Comparison of ENCODE assay signal across 15 cellular contexts in the genomic region with DNA sequence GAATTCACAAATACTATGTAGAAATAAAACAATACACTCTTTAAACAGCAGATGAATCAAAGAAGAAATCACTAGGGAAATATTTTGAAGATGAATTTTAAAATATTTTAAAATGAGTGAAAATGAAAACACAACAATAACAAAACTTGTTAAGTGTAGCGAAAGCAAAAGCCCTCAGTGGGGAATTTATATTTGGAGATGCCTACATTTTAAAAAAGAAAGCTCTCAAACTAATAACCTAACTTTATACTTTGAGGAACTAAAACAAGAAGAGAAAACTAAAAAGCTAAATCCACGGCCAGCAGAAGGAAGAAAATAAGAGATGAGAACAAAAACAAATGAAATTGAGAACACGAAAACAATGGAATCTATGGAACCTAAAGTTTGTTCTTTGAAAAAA.
"Had no signal": no experiment of that assay in that cellular context is flagged by ENCODE, and none has a peak within 500 bp of the region (broad histone marks: within the 10 kb centered on the region; RNA-seq: fewer than 3 reads in every experiment).

No MANE protein-coding gene starts in this region.

- DNase-seq: effector memory CD8-positive, alpha-beta T cell; esophagus squamous epithelium; foreskin fibroblast; immature natural killer cell; left lung; lower lobe of right lung; natural killer cell; ovary; sigmoid colon; stimulated activated CD4-positive, alpha-beta T cell treated with anti-CD3 and anti-CD28 coated beads, Interleukin-2, amount 100 ng/mL, for 48 hours; stimulated activated naive CD4-positive, alpha-beta T cell treated with Interleukin-2 at 50 U/mL for 16 hours; tibial artery; upper lobe of left lung; uterus had no signal

- ATAC-seq: effector memory CD8-positive, alpha-beta T cell; left lung; lower lobe of right lung; natural killer cell had no signal

- FAIRE-seq: keratinocyte had no signal
